In genomic region chr3:197508924-197509775, GRCh38 we compare ENCODE assay signal across 8 cellular contexts. TPM values are rescaled to one million over a fixed set of nuclear protein-coding genes. Genes with fewer than 3 reads are reported as not detected.
DNase-seq lines count a peak whose midpoint lies in the region; TF ChIP-seq lines count a peak whose summit lies in the region.
"Had no signal": no experiment of that assay in that cellular context is flagged by ENCODE, and none has a peak within 500 bp of the region (broad histone marks: within the 10 kb centered on the region; RNA-seq: fewer than 3 reads in every experiment).

No MANE protein-coding gene starts in this region.

- peaks cover 52% of the 10 kb centered on the region for H3K4me1 Mint-ChIP-seq in brain

- peaks cover 0 to 2% (median 0%) of the 10 kb centered on the region in 5 experiments for H3K9me3 Mint-ChIP-seq in brain

- peak overlapping the region; percentile 63 to 82 (median 79) for H3K4me3 Mint-ChIP-seq in brain

- no peak overlapping the region for H3K4ac ChIP-seq in mesendoderm (ENCODE audit: low read depth, low read length)

- WGBS in HUES64, result 93% methylated on average over 27 of the region's 27 CpGs
- no CpG with 5 or more reads among the region's 27 CpGs for WGBS in mesendoderm (ENCODE audit: extremely low coverage, insufficient coverage, low lambda C conversion rate)

- no peak overlapping the region for H2AK5ac ChIP-seq in mesendoderm (ENCODE audit: low read length)

- no peak overlapping the region for H3K4me2 ChIP-seq in mesendoderm (ENCODE audit: low read length)

- peaks cover 10% of the 10 kb centered on the region for H3K27me3 Mint-ChIP-seq in brain
- H3K27me3 Mint-ChIP-seq: activated CD4-positive, alpha-beta T cell treated with anti-CD3 and anti-CD28 coated beads for 36 hours had no signal

- no peak overlapping the region for H3K23ac ChIP-seq in mesendoderm (ENCODE audit: low read length)

- DNase-seq in mesendoderm (no peak), substantia nigra (lab: John Stamatoyannopoulos, UW) (peak in 6 of 49 donors; percentile 39 to 59 (median 47)), dedifferentiated amniotic fluid mesenchymal stem cell (ENCODE audit: extremely low spot score) (no peak), GM03348 (ENCODE audit: low spot score) (no peak)
- DNase-seq in NK-92 treated with Interleukin-12 subunit alpha and Interleukin-12 subunit beta, amount 100 ng/mL, for 24 hours (lab: John Stamatoyannopoulos, UW), result no peak

- no peaks in the 10 kb centered on the region for H3K79me1 ChIP-seq in mesendoderm (ENCODE audit: low read length)

- no peak overlapping the region for H4K8ac ChIP-seq in mesendoderm (ENCODE audit: low read depth, low read length)

- peak overlapping the region; percentile 56 to 97 (median 96) for H3K27ac Mint-ChIP-seq in brain
- H3K27ac Mint-ChIP-seq: activated CD4-positive, alpha-beta T cell treated with anti-CD3 and anti-CD28 coated beads for 36 hours had no signal

- H4K5ac ChIP-seq in mesendoderm (ENCODE audit: low read length), result no peak overlapping the region

- H3K9me3 ChIP-seq in HUES64 (ENCODE audit: insufficient read depth, low read depth, low read length), result no peaks in the 10 kb centered on the region

- H2BK120ac ChIP-seq in mesendoderm (ENCODE audit: low read depth, low read length), result no peak overlapping the region

- TF ChIP-seq CTCF in brain (conservative IDR thresholded peaks at IDR 0.05), result no peak

- H3K79me2 ChIP-seq in mesendoderm (ENCODE audit: control insufficient read depth, insufficient read depth, low read length), result no peaks in the 10 kb centered on the region

- H3K18ac ChIP-seq in mesendoderm (ENCODE audit: low read length), result no peak overlapping the region

- peak overlapping the region; percentile 85 for H3K56ac ChIP-seq in mesendoderm (ENCODE audit: low read length)

- H3K36me3 Mint-ChIP-seq in brain, result no peaks in the 10 kb centered on the region

- H3K27ac ChIP-seq in HUES64 (ENCODE audit: low read depth, low read length) (no peak overlapping the region), mesendoderm (ENCODE audit: low read depth, low read length) (no peak overlapping the region), substantia nigra (ENCODE audit: low read depth, low read length, poor library complexity, severe bottlenecking) (peak overlapping the region; percentile 92)

- H3K4me1 ChIP-seq in HUES64 (ENCODE audit: insufficient read depth, low read length) (no peaks in the 10 kb centered on the region), mesendoderm (ENCODE audit: control insufficient read depth, low read depth, low read length) (peaks cover 1% of the 10 kb centered on the region)

- H3K36me3 ChIP-seq in HUES64 (ENCODE audit: insufficient read depth, low read length), result peaks cover 6% of the 10 kb centered on the region; the same call in 1 of the 2 replicates
- H3K36me3 ChIP-seq in mesendoderm (ENCODE audit: control insufficient read depth, insufficient read depth, low read length), result no peaks in the 10 kb centered on the region

- no peaks in the 10 kb centered on the region for H3K27me3 ChIP-seq in HUES64 (ENCODE audit: insufficient read depth, low read length)
- H3K27me3 ChIP-seq in mesendoderm (ENCODE audit: insufficient read depth, low read length, poor library complexity), result no peaks in the 10 kb centered on the region

- H3K9ac ChIP-seq in HUES64 (ENCODE audit: low read depth, low read length) (peak overlapping the region; percentile 78; the same call in 1 of the 2 replicates), mesendoderm (ENCODE audit: low read length) (no peak overlapping the region)

- no peak overlapping the region for H2BK5ac ChIP-seq in mesendoderm (ENCODE audit: low read length)

- no peak overlapping the region for H2BK15ac ChIP-seq in mesendoderm (replicated peaks; ENCODE audit: low read depth)

- H3K4me3 ChIP-seq in HUES64 (ENCODE audit: low read length) (no peak overlapping the region), mesendoderm (ENCODE audit: low read length) (no peak overlapping the region)

RNA-seq across cellular contexts. Expression of gene BDH1, which starts 46.6 kb away (rescaled TPM):
- polyA plus RNA-seq in HUES64 (2013, experiment 1 of 2), result 15.7 TPM
- polyA plus RNA-seq in HUES64 (2013, experiment 2 of 2), result 16.7 TPM
- 43.2 TPM for polyA plus RNA-seq in brain (ENCODE audit: insufficient read depth, low read depth, low replicate concordance)
- 7.9 TPM for polyA plus RNA-seq in mesendoderm (2013, experiment 1 of 2)
- 8.5 TPM for polyA plus RNA-seq in mesendoderm (2013, experiment 2 of 2)
